Comparison of ENCODE assay signal across 9 cellular contexts in genomic region chr2:232890896-232891601, GRCh38. TPM values are rescaled to one million over a fixed set of nuclear protein-coding genes. Genes with fewer than 3 reads are reported as not detected.
DNase-seq lines count a peak whose midpoint lies in the region; ATAC-seq and TF ChIP-seq lines count a peak whose summit lies in the region.
"Had no signal": no experiment of that assay in that cellular context is flagged by ENCODE, and none has a peak within 500 bp of the region (broad histone marks: within the 10 kb centered on the region; RNA-seq: fewer than 3 reads in every experiment).

No MANE protein-coding gene starts in this region.

- POLR2A ChIA-PET in HEK293 (lab: Yijun Ruan, JAX) = no interaction called here
- POLR2A ChIA-PET in Panc1 (lab: Charles Lee) = no interaction called here

- H3K27ac ChIP-seq in HEK293 (ENCODE audit: extremely low read depth, low read depth, low read length) (no peak overlapping the region), Panc1 (ENCODE audit: low read length) (no peak overlapping the region)

- TF ChIP-seq CTCF in HEK293 (tag by site-specific recombination; IDR thresholded peaks at IDR 0.05) (no peak), Panc1 (IDR thresholded peaks at IDR 0.05) (no peak), foreskin fibroblast (IDR thresholded peaks at IDR 0.05; ENCODE audit: low read depth, low read length) (no peak), GM13977 (IDR thresholded peaks at IDR 0.05; ENCODE audit: extremely low read depth, insufficient read depth, missing control alignments) (no peak)

- CTCF ChIA-PET in HEK293 (lab: Yijun Ruan, JAX) (no interaction called here), Panc1 (lab: Charles Lee) (no interaction called here)

- H3K9me3 ChIP-seq in HEK293 (ENCODE audit: control insufficient read depth, insufficient read depth, low read depth, low read length) = no peaks in the 10 kb centered on the region
- no peaks in the 10 kb centered on the region for H3K9me3 ChIP-seq in Panc1 (ENCODE audit: control insufficient read depth, insufficient read depth, low read depth, low read length)

- no TSS peak for BruUV-seq in Panc1 (replicated peaks; lab: Mats Ljungman, UMichigan)

- DNase-seq in Panc1 (ENCODE audit: low read depth, low spot score) (no peak), foreskin fibroblast (peak; percentile 34 to 64), renal cortical epithelial cell (ENCODE audit: low read depth) (peak; percentile 52), DMS79 treated with DMSO at 0.1 percent for 48 hours (lab: John Stamatoyannopoulos, UW) (no peak), UCSD-AML1 (lab: John Stamatoyannopoulos, UW; ENCODE audit: unreplicated experiment) (no peak), GM13977 (ENCODE audit: low spot score) (no peak), HuH-7.5 (ENCODE audit: low spot score) (no peak)
- DNase-seq: NCI-H446 treated with DMSO at 0.1 percent for 48 hours had no signal

- ATAC-seq in Panc1 = 0 out of 2 replicates have a peak, but pooled peaks have one; percentile 9

- in situ Hi-C loops in Panc1 (cut with HindIII; ENCODE audit: low pct_unique_long_range_greater_than_20kb, low sequenced_read_pairs) (no loop called here), GM13977 (cut with MboI; ENCODE audit: low pct_unique_long_range_greater_than_20kb, low sequenced_read_pairs, unreplicated experiment) (no loop called here)

- H3K4me1 ChIP-seq in HEK293 (ENCODE audit: control insufficient read depth, insufficient read depth, low read length) (no peaks in the 10 kb centered on the region), Panc1 (ENCODE audit: control insufficient read depth, insufficient read depth, low read length) (no peaks in the 10 kb centered on the region)

- no peaks in the 10 kb centered on the region for H3K27me3 ChIP-seq in Panc1 (ENCODE audit: control insufficient read depth, insufficient read depth, low read length)

- H3K4me3 ChIP-seq in HEK293 (ENCODE audit: low read depth, low read length) (no peak overlapping the region), Panc1 (ENCODE audit: low read depth in 2 of 2, low read length in 2 of 2) (no peak overlapping the region), foreskin fibroblast (ENCODE audit: low read depth in 1 of 2, low read length in 2 of 2) (no peak overlapping the region)

- intact Hi-C loops in Panc1 (cut with micrococcal nuclease; ENCODE audit: unreplicated experiment) = no loop called here

- H3K36me3 ChIP-seq in HEK293 (ENCODE audit: control insufficient read depth in 2 of 2, insufficient read depth in 1 of 2, low read length in 2 of 2) (peaks cover 0 to 7% of the 10 kb centered on the region in 2 experiments; a peak in 2 of 3 replicates), Panc1 (ENCODE audit: control insufficient read depth, insufficient read depth, low read length) (no peaks in the 10 kb centered on the region)

TF ChIP-seq in HEK293, 187 proteins besides CTCF, POLR2A, EP300 and RAD21:
- TF ChIP-seq ZNF311 (tag by site-specific recombination; IDR thresholded peaks at IDR 0.05; ENCODE audit: borderline replicate concordance) (no peak), KLF9 (tag by site-specific recombination; IDR thresholded peaks at IDR 0.05; ENCODE audit: low read depth) (0 out of 2 replicates have a peak, but pooled peaks have one; percentile 24), GLIS1 (tag by site-specific recombination; IDR thresholded peaks at IDR 0.05) (peak; percentile 68), ZNF140 (tag by site-specific recombination; IDR thresholded peaks at IDR 0.05) (no peak), PRDM10 (tag by site-specific recombination; IDR thresholded peaks at IDR 0.05) (peak; percentile 92), ZNF623 (tag by site-specific recombination; IDR thresholded peaks at IDR 0.05) (peak; percentile 71), ZNF341 (tag by site-specific recombination; IDR thresholded peaks at IDR 0.05; ENCODE audit: low read depth) (peak; percentile 91)
- TF ChIP-seq, protein P1, sequence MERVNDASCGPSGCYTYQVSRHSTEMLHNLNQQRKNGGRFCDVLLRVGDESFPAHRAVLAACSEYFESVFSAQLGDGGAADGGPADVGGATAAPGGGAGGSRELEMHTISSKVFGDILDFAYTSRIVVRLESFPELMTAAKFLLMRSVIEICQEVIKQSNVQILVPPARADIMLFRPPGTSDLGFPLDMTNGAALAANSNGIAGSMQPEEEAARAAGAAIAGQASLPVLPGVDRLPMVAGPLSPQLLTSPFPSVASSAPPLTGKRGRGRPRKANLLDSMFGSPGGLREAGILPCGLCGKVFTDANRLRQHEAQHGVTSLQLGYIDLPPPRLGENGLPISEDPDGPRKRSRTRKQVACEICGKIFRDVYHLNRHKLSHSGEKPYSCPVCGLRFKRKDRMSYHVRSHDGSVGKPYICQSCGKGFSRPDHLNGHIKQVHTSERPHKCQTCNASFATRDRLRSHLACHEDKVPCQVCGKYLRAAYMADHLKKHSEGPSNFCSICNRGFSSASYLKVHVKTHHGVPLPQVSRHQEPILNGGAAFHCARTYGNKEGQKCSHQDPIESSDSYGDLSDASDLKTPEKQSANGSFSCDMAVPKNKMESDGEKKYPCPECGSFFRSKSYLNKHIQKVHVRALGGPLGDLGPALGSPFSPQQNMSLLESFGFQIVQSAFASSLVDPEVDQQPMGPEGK (tag by site-specific recombination; IDR thresholded peaks at IDR 0.05) = peak; percentile 34; the same call in 1 of the 2 replicates

RNA-seq across cellular contexts. Expression of gene SNORC, which starts 21.0 kb away (rescaled TPM):
- total RNA-seq in Panc1 (2021; ENCODE audit: unreplicated experiment) (6.8 TPM), renal cortical epithelial cell (0.69 and 2.1 TPM in 2 replicates)
- 9.5 TPM for polyA plus RNA-seq in Panc1 (2012; ENCODE audit: insufficient read length)

Comparison
In these comparisons a context has a peak if more than half of its experiments do, and no peak if none do; other contexts are left out.
1. DNase-seq: peak in foreskin fibroblast (2 of 2) and renal cortical epithelial cell (single experiment); none in Panc1 (single experiment), DMS79 treated with DMSO at 0.1 percent for 48 hours (single experiment), UCSD-AML1 (single experiment), GM13977 (single experiment) and HuH-7.5 (single experiment).